Comparison of ENCODE assay signal across 15 cellular contexts in the genomic region with DNA sequence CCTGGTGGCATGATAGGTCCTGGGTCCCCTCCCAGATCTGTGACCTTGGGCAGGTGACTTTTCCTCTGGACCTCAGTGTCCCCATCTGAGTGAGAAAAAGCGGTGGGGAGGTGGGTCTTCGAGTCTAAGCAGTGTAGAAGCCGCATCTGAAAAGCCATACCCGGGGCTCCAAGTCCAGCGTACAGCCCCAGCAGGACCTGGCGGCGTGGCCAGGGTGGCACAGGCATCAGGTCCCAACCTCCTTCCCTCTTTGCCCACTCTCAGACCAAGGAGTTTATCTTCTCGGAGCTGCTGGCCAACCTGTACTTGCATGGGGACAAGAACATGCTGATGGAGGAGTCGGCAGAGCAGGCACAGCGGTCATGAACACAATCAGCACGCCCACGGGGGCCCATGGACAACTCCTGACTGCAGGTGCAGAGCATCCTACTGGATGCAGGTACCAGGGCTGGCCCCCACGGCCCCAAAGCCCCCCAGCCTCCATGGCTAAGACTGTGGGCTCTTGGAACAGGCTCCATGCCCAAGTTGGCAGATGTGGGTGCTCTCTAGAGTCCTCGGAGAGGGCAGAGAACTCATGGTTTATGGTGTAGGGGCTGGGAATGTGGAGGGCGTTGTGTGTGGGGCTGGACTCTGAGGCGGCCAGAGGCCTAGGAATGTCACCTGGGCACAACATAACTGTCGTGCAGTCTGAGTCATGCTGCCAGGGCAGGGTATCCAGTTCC. TPM values are rescaled to one million over a fixed set of nuclear protein-coding genes. Genes with fewer than 3 reads are reported as not detected.
"Had no signal": no experiment of that assay in that cellular context is flagged by ENCODE, and none has a peak within 500 bp of the region (broad histone marks: within the 10 kb centered on the region; RNA-seq: fewer than 3 reads in every experiment).

No MANE protein-coding gene starts in this region.

RNA-seq across cellular contexts. Expression of a gene that starts 18.8 kb away (rescaled TPM):
- total RNA-seq: dermis blood vessel endothelial cell, endothelial cell of umbilical vein, epithelial cell of proximal tubule, fibroblast of villous mesenchyme, foreskin keratinocyte, heart left ventricle, hepatocyte, kidney epithelial cell, left cardiac atrium, left lung, left ventricle myocardium superior, mammary epithelial cell, mucosa of descending colon had no signal
- polyA plus RNA-seq: endothelial cell of umbilical vein, fibroblast of lung, foreskin keratinocyte, heart left ventricle, hepatocyte, immature natural killer cell, mammary epithelial cell had no signal
